ENCODE assay signal across 1 cellular context in the genomic region with DNA sequence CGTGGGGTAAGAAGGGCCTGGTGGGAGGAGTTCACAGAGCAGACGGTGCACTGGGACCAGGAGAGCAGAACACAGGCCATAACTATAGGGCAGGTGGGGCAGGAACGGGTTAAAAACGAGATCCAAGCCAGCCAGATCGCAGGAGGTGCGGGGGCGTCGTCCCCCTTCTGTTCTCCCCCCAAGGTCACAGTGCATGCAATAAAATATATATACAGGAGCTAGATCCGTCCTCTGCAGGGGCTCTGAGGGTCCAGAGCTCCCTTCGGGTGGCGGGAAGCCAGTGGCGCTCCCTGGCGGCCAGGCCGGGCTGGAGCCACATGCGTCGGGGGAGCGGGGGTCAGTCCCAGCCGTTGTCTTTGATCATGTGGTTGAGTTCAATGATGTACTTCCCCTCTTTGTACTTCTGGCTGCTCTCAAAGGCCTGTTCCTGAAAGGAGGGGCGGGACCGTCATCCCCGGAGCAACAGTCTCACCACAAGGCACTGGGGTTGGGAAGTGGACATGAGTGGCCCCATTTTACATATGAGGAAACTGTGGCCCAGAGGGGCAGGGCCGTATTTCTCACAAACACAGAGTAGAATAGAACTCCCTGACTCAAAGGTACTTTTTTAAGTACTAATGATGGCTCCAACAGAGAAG.
TF ChIP-seq lines count a peak whose summit lies in the region.

No MANE protein-coding gene starts in this region.

TF ChIP-seq in K562, 482 proteins besides CTCF, POLR2A, EP300 and RAD21 (continued from another document and continues in another):
- TF ChIP-seq, protein P1, sequence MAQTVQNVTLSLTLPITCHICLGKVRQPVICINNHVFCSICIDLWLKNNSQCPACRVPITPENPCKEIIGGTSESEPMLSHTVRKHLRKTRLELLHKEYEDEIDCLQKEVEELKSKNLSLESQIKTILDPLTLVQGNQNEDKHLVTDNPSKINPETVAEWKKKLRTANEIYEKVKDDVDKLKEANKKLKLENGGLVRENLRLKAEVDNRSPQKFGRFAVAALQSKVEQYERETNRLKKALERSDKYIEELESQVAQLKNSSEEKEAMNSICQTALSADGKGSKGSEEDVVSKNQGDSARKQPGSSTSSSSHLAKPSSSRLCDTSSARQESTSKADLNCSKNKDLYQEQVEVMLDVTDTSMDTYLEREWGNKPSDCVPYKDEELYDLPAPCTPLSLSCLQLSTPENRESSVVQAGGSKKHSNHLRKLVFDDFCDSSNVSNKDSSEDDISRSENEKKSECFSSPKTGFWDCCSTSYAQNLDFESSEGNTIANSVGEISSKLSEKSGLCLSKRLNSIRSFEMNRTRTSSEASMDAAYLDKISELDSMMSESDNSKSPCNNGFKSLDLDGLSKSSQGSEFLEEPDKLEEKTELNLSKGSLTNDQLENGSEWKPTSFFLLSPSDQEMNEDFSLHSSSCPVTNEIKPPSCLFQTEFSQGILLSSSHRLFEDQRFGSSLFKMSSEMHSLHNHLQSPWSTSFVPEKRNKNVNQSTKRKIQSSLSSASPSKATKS (CRISPR knock-in tag; IDR thresholded peaks at IDR 0.05), result peak; percentile 81; the same call in 1 of the 2 replicates
- 0 out of 2 replicates have a peak, but pooled peaks have one; percentile 25 for TF ChIP-seq RFX5 (IDR thresholded peaks at IDR 0.05; ENCODE audit: low read depth, low read length)
- no peak for TF ChIP-seq PHB (CRISPR knock-in tag; IDR thresholded peaks at IDR 0.05)
- peak; percentile 88; the same call in 1 of the 2 replicates for TF ChIP-seq XRCC5 (IDR thresholded peaks at IDR 0.05; ENCODE audit: low read depth, low read length)
- TF ChIP-seq HMG20A (CRISPR knock-in tag; conservative IDR thresholded peaks at IDR 0.05), result 0 out of 2 replicates have a peak, but pooled peaks have one; percentile 51
- TF ChIP-seq, protein P2, sequence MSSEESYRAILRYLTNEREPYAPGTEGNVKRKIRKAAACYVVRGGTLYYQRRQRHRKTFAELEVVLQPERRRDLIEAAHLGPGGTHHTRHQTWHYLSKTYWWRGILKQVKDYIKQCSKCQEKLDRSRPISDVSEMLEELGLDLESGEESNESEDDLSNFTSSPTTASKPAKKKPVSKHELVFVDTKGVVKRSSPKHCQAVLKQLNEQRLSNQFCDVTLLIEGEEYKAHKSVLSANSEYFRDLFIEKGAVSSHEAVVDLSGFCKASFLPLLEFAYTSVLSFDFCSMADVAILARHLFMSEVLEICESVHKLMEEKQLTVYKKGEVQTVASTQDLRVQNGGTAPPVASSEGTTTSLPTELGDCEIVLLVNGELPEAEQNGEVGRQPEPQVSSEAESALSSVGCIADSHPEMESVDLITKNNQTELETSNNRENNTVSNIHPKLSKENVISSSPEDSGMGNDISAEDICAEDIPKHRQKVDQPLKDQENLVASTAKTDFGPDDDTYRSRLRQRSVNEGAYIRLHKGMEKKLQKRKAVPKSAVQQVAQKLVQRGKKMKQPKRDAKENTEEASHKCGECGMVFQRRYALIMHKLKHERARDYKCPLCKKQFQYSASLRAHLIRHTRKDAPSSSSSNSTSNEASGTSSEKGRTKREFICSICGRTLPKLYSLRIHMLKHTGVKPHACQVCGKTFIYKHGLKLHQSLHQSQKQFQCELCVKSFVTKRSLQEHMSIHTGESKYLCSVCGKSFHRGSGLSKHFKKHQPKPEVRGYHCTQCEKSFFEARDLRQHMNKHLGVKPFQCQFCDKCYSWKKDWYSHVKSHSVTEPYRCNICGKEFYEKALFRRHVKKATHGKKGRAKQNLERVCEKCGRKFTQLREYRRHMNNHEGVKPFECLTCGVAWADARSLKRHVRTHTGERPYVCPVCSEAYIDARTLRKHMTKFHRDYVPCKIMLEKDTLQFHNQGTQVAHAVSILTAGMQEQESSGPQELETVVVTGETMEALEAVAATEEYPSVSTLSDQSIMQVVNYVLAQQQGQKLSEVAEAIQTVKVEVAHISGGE (CRISPR knock-in tag; IDR thresholded peaks at IDR 0.05), result peak in 1 of 3 experiments; percentile 60; a peak in 2 of 6 replicates
- 0 out of 2 replicates have a peak, but pooled peaks have one; percentile 34 for TF ChIP-seq ZSCAN29 (IDR thresholded peaks at IDR 0.05)
- TF ChIP-seq FOS (IDR thresholded peaks at IDR 0.05; ENCODE audit: extremely low read depth, insufficient read length), result no peak
- TF ChIP-seq YY1 (IDR thresholded peaks at IDR 0.05; ENCODE audit: borderline replicate concordance in 1 of 3, control insufficient read depth in 1 of 3, extremely low read depth in 1 of 3, insufficient read depth in 3 of 3, insufficient read length in 1 of 3, insufficient replicate concordance in 2 of 3, low read depth in 1 of 3, low read length in 2 of 3), result peak in 2 of 3 experiments; percentile 18 to 73
- no peak for TF ChIP-seq EHMT2 (IDR thresholded peaks at IDR 0.05)
- peak; percentile 51 to 53; a peak in 1 of 4 replicates for TF ChIP-seq FOXK2 (conservative IDR thresholded peaks at IDR 0.05 in 1 of 2, IDR thresholded peaks at IDR 0.05 in 1 of 2; ENCODE audit: low read depth in 2 of 2)
- TF ChIP-seq, protein P3, sequence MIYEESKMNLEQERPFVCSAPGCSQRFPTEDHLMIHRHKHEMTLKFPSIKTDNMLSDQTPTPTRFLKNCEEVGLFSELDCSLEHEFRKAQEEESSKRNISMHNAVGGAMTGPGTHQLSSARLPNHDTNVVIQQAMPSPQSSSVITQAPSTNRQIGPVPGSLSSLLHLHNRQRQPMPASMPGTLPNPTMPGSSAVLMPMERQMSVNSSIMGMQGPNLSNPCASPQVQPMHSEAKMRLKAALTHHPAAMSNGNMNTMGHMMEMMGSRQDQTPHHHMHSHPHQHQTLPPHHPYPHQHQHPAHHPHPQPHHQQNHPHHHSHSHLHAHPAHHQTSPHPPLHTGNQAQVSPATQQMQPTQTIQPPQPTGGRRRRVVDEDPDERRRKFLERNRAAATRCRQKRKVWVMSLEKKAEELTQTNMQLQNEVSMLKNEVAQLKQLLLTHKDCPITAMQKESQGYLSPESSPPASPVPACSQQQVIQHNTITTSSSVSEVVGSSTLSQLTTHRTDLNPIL (CRISPR knock-in tag; IDR thresholded peaks at IDR 0.05), result peak; percentile 85; the same call in 1 of the 2 replicates
- peak; percentile 92 for TF ChIP-seq ZNF41 (CRISPR knock-in tag; conservative IDR thresholded peaks at IDR 0.05)
- no peak; the same call in 1 of the 2 replicates for TF ChIP-seq RFX1 (IDR thresholded peaks at IDR 0.05)
- no peak for TF ChIP-seq PRMT5 (CRISPR knock-in tag; IDR thresholded peaks at IDR 0.05)
- TF ChIP-seq PHF8 (IDR thresholded peaks at IDR 0.05; ENCODE audit: borderline replicate concordance, low read length), result peak; percentile 32; the same call in 1 of the 2 replicates
- TF ChIP-seq ZFP36 (IDR thresholded peaks at IDR 0.05; ENCODE audit: low read depth, low read length, partially characterized antibody), result no peak
- peak; percentile 22 to 65; a peak in 2 of 4 replicates for TF ChIP-seq FOXA3 (CRISPR knock-in tag; conservative IDR thresholded peaks at IDR 0.05 in 1 of 2, IDR thresholded peaks at IDR 0.05 in 1 of 2)
- TF ChIP-seq, protein P4, sequence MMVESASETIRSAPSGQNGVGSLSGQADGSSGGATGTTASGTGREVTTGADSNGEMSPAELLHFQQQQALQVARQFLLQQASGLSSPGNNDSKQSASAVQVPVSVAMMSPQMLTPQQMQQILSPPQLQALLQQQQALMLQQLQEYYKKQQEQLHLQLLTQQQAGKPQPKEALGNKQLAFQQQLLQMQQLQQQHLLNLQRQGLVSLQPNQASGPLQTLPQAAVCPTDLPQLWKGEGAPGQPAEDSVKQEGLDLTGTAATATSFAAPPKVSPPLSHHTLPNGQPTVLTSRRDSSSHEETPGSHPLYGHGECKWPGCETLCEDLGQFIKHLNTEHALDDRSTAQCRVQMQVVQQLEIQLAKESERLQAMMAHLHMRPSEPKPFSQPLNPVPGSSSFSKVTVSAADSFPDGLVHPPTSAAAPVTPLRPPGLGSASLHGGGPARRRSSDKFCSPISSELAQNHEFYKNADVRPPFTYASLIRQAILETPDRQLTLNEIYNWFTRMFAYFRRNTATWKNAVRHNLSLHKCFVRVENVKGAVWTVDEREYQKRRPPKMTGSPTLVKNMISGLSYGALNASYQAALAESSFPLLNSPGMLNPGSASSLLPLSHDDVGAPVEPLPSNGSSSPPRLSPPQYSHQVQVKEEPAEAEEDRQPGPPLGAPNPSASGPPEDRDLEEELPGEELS (CRISPR knock-in tag; IDR thresholded peaks at IDR 0.05; ENCODE audit: borderline replicate concordance), result no peak
- no peak for TF ChIP-seq ZNF121 (CRISPR knock-in tag; conservative IDR thresholded peaks at IDR 0.05)
- TF ChIP-seq, protein P5, sequence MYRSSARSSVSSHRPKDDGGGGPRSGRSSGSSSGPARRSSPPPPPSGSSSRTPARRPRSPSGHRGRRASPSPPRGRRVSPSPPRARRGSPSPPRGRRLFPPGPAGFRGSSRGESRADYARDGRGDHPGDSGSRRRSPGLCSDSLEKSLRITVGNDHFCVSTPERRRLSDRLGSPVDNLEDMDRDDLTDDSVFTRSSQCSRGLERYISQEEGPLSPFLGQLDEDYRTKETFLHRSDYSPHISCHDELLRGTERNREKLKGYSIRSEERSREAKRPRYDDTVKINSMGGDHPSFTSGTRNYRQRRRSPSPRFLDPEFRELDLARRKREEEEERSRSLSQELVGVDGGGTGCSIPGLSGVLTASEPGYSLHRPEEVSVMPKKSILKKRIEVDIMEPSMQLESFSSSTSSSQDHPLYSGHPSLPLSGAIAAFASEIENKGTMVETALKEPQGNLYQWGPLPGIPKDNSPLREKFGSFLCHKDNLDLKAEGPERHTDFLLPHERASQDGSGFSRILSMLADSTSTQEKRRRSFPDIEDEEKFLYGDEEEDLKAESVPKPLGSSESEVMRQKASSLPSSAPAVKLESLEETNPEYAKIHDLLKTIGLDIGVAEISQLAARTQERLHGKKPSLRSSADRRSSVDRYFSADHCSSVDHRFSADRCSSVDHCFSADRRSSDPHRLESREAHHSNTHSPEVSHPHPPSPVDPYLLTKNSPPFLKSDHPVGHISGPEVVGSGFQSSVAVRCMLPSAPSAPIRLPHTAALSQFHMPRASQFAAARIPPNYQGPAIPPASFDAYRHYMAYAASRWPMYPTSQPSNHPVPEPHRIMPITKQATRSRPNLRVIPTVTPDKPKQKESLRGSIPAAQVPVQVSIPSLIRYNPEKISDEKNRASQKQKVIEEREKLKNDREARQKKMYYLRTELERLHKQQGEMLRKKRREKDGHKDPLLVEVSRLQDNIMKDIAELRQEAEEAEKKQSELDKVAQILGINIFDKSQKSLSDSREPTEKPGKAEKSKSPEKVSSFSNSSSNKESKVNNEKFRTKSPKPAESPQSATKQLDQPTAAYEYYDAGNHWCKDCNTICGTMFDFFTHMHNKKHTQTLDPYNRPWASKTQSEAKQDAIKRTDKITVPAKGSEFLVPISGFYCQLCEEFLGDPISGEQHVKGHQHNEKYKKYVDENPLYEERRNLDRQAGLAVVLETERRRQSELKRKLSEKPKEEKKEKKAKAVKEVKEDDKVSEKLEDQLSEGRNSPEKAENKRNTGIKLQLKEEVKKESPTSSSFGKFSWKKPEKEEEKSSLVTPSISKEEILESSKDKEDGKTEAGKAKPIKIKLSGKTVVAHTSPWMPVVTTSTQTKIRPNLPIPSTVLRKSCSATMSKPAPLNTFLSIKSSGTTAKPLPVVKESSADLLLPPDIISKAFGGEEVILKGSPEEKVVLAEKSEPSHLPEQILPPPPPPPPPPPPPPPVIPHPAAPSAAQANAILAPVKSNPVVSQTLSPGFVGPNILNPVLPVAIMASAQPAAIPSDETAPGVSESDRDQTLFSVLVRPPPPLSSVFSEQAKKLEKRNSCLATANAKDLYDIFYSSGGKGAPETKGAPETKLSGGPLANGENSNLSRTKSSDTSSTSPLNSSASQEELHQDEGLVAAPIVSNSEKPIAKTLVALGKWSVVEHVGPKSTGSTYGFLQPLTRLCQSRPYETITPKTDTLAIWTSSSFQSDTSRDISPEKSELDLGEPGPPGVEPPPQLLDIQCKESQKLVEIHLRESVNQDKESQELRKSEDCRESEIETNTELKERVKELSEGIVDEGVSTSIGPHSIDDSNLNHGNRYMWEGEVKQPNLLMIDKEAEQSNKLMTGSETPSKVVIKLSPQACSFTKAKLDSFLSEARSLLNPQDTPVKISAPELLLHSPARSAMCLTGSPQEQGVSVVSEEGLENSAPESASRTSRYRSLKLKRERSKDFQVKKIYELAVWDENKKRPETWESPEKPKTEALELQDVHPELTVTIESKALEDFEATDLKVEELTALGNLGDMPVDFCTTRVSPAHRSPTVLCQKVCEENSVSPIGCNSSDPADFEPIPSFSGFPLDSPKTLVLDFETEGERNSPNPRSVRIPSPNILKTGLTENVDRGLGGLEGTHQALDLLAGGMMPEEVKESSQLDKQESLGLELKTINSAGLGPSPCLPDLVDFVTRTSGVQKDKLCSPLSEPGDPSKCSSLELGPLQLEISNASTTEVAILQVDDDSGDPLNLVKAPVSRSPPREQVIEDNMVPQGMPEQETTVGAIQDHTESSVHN (IDR thresholded peaks at IDR 0.05; ENCODE audit: borderline replicate concordance in 1 of 2, low read depth in 1 of 2), result no peak
- TF ChIP-seq ETV1 (tag; conservative IDR thresholded peaks at IDR 0.05; ENCODE audit: low read depth), result peak; percentile 100
- TF ChIP-seq ZNF717 (CRISPR knock-in tag; IDR thresholded peaks at IDR 0.05), result no peak
- TF ChIP-seq, protein P6, sequence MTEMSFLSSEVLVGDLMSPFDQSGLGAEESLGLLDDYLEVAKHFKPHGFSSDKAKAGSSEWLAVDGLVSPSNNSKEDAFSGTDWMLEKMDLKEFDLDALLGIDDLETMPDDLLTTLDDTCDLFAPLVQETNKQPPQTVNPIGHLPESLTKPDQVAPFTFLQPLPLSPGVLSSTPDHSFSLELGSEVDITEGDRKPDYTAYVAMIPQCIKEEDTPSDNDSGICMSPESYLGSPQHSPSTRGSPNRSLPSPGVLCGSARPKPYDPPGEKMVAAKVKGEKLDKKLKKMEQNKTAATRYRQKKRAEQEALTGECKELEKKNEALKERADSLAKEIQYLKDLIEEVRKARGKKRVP (CRISPR knock-in tag; IDR thresholded peaks at IDR 0.05), result peak; percentile 83
- TF ChIP-seq KLF13 (tag; IDR thresholded peaks at IDR 0.05; ENCODE audit: borderline replicate concordance, low read depth), result peak; percentile 82
- TF ChIP-seq TAF9B (IDR thresholded peaks at IDR 0.05; ENCODE audit: partially characterized antibody), result peak; percentile 45
- no peak for TF ChIP-seq BDP1 (IDR thresholded peaks at IDR 0.05; ENCODE audit: insufficient read depth, insufficient read length)
- peak; percentile 71; the same call in 1 of the 2 replicates for TF ChIP-seq NR2C2 (CRISPR knock-in tag; IDR thresholded peaks at IDR 0.05)
- peak; percentile 92 for TF ChIP-seq NR2C2 (tag; IDR thresholded peaks at IDR 0.05)
- peak; percentile 93; the same call in 1 of the 2 replicates for TF ChIP-seq RHOXF2B (CRISPR knock-in tag; conservative IDR thresholded peaks at IDR 0.05)
- no peak for TF ChIP-seq PURB (CRISPR knock-in tag; IDR thresholded peaks at IDR 0.05; ENCODE audit: low read depth)
- TF ChIP-seq, protein P7, sequence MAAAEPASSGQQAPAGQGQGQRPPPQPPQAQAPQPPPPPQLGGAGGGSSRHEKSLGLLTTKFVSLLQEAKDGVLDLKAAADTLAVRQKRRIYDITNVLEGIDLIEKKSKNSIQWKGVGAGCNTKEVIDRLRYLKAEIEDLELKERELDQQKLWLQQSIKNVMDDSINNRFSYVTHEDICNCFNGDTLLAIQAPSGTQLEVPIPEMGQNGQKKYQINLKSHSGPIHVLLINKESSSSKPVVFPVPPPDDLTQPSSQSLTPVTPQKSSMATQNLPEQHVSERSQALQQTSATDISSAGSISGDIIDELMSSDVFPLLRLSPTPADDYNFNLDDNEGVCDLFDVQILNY (CRISPR knock-in tag; IDR thresholded peaks at IDR 0.05), result no peak
- TF ChIP-seq, protein P8, sequence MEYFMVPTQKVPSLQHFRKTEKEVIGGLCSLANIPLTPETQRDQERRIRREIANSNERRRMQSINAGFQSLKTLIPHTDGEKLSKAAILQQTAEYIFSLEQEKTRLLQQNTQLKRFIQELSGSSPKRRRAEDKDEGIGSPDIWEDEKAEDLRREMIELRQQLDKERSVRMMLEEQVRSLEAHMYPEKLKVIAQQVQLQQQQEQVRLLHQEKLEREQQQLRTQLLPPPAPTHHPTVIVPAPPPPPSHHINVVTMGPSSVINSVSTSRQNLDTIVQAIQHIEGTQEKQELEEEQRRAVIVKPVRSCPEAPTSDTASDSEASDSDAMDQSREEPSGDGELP (CRISPR knock-in tag; IDR thresholded peaks at IDR 0.05; ENCODE audit: borderline replicate concordance), result peak; percentile 88
- TF ChIP-seq E2F3 (CRISPR knock-in tag; IDR thresholded peaks at IDR 0.05), result peak; percentile 82
- peak; percentile 75 for TF ChIP-seq MTA3 (IDR thresholded peaks at IDR 0.05; ENCODE audit: borderline replicate concordance)
